Comparison of ENCODE assay signal across 21 cellular contexts in the genomic region with DNA sequence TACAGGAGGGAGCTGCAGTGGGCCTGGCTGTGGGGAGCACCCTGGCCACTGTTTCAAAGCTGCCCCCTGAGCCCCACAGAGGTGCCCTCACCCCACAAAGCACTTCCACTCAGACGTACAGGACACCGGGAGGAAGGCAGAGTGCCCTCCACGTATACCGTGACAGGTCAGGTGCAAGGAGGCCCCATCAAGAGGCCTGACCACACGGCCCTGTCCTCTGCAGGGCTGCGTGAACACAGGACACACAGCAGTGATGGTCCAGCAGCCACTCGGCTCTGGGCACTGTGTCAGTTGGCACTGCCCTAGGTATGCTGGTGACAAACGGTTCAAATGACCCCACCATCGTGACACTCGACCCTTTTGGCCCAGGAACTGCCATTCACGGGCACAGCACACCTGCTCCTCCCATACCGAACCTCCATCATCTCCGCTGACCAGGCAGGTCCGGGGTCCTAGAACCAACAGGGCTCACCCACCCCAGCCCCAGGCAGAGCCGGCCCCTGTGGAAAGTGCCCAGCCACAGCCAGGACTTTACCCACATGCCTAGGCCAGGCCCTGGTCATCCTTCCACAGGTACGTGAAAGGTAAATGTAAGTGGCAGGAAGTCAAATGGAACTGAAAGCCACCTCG.
"Had no signal": no experiment of that assay in that cellular context is flagged by ENCODE, and none has a peak within 500 bp of the region (broad histone marks: within the 10 kb centered on the region; RNA-seq: fewer than 3 reads in every experiment).

No MANE protein-coding gene starts in this region.

- H3K4me3 ChIP-seq: hepatocyte, left lung, mucosa of descending colon, tibial nerve had no signal

- H3K9ac ChIP-seq: parathyroid adenoma, SK-N-SH had no signal

- DNase-seq: activated CD4-positive, alpha-beta T cell treated with anti-CD3 and anti-CD28 coated beads for 48 hours; activated CD8-positive, alpha-beta memory T cell treated with anti-CD3 and anti-CD28 coated beads, Interleukin-2, amount 50 U/mL, for 48 hours; activated CD8-positive, alpha-beta T cell treated with anti-CD3 and anti-CD28 coated beads, Interleukin-2, amount 10 ng/mL, durations not matched to agents 7 days and 5 days; activated gamma-delta T cell; activated T-cell treated with anti-CD3 and anti-CD28 coated beads, Interleukin-2, amount 50 U/mL, for 48 hours; amniotic stem cell; dermis blood vessel endothelial cell; foreskin keratinocyte; mucosa of descending colon; naive B cell; SK-N-SH; stimulated activated CD4-positive, alpha-beta T cell treated with anti-CD3 and anti-CD28 coated beads, Interleukin-2, amount 100 ng/mL, for 24 hours; stimulated activated naive CD4-positive, alpha-beta T cell treated with Interleukin-2 at 50 U/mL for 16 hours; T-cell had no signal

- H3K27ac ChIP-seq: epithelial cell of prostate, foreskin keratinocyte, hepatocyte, left lung, parathyroid adenoma, tibial nerve had no signal

- H3K4me1 ChIP-seq: foreskin keratinocyte, left lung, parathyroid adenoma, tibial nerve had no signal

- ATAC-seq: activated CD8-positive, alpha-beta T cell treated with anti-CD3 and anti-CD28 coated beads, Interleukin-2, amount 10 ng/mL, durations not matched to agents 7 days and 5 days; activated naive CD4-positive, alpha-beta T cell treated with anti-CD3 and anti-CD28 coated beads, Interleukin-2, amount 50 U/mL, for 72 hours; foreskin keratinocyte; left lung; mucosa of descending colon; T-cell; WTC11 had no signal

- H3K9me3 ChIP-seq: left lung, mucosa of descending colon, tibial nerve had no signal

- H3K36me3 ChIP-seq: left lung, tibial nerve had no signal

- H3K4me2 ChIP-seq: hepatocyte, SK-N-SH had no signal

- H3K27me3 ChIP-seq: foreskin keratinocyte, hepatocyte, tibial nerve had no signal
